In the genomic region with DNA sequence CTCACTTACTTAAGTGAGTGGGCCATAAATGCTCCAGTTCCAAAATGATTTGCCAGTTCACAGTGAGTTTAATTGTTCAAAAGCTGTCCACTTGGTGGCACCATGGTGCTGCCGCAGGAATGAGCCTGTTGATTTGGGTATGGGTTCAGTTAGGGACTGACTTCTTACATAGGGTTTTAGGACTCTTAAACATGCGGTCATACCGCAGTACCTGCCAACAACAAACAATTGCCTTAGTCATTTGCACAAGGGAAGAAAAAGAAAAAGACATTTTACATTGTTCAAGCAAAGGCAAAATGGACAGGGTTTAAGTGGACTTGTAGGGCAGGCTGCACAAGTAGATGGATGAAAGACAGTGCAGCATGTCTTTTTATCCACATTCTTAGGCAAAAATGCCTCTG, we compare ENCODE assay signal across 8 cellular contexts.
DNase-seq lines count a peak whose midpoint lies in the region; ATAC-seq and TF ChIP-seq lines count a peak whose summit lies in the region.

No MANE protein-coding gene starts in this region.

- no peaks in the 10 kb centered on the region for H3K4me1 ChIP-seq in IMR-90 (ENCODE audit: control insufficient read depth, insufficient read depth, low read length)
- no peaks in the 10 kb centered on the region for H3K4me1 ChIP-seq in adrenal gland (replicated peaks in 1 of 2)
- H3K4me1 ChIP-seq in right atrium auricular region = no peaks in the 10 kb centered on the region
- H3K4me1 ChIP-seq in sigmoid colon = no peaks in the 10 kb centered on the region

- H4K91ac ChIP-seq in IMR-90 (ENCODE audit: insufficient read depth, low read depth, low read length) = no peak overlapping the region

- H2BK5ac ChIP-seq in IMR-90 (ENCODE audit: low read depth, low read length, poor library complexity, severe bottlenecking) = no peak overlapping the region

- WGBS in IMR-90 (ENCODE audit: extremely low coverage in 2 of 2, insufficient read length in 1 of 2), 2 experiments = no CpG with 5 or more reads among the region's 3 CpGs
- WGBS in adrenal gland, 4 donors = 5 to 10% (median 6%) methylated on average over 3 of the region's 3 CpGs
- WGBS in sigmoid colon, 2 donors = 1 to 11% methylated on average over 3 of the region's 3 CpGs

- no peak overlapping the region for H2AK9ac ChIP-seq in IMR-90 (replicated peaks; ENCODE audit: low read depth, low read length, poor library complexity)

- H2BK20ac ChIP-seq in IMR-90 (ENCODE audit: low read depth, low read length) = no peak overlapping the region

- DNase-seq in EL (peak; percentile 67), IMR-90 (peak; percentile 63), OCI-M1 (lab: John Stamatoyannopoulos, UW) (peak; percentile 80), adrenal gland (peak; percentile 33 to 66 (median 39)), right atrium auricular region (ENCODE audit: low spot score) (peak; percentile 60), sigmoid colon (peak; percentile 52)

- peaks cover 9% of the 10 kb centered on the region for H3K27me3 ChIP-seq in IMR-90 (ENCODE audit: control insufficient read depth, insufficient read depth, low read length)
- no peaks in the 10 kb centered on the region for H3K27me3 ChIP-seq in adrenal gland
- no peaks in the 10 kb centered on the region for H3K27me3 ChIP-seq in right atrium auricular region
- no peaks in the 10 kb centered on the region for H3K27me3 ChIP-seq in sigmoid colon

- CTCF ChIA-PET in IMR-90 (lab: Yijun Ruan, JAX) = no interaction called here

- H3K27ac ChIP-seq in IMR-90 (ENCODE audit: insufficient read depth, low read length) (no peak overlapping the region), adrenal gland (no peak overlapping the region), right atrium auricular region (no peak overlapping the region), sigmoid colon (no peak overlapping the region)

- dilution Hi-C loops in IMR-90 (cut with HindIII; ENCODE audit: low sequenced_read_pairs, unreplicated experiment) = no loop called here

- H2AK5ac ChIP-seq in IMR-90 (ENCODE audit: low read depth, low read length) = no peak overlapping the region

- ATAC-seq in GM21423 (IDR thresholded peaks at IDR 0.05; ENCODE audit: unreplicated experiment) (peak; percentile 75), IMR-90 (ENCODE audit: low read depth) (peak; percentile 92), HG02798 (IDR thresholded peaks at IDR 0.05; ENCODE audit: poor library complexity, unreplicated experiment) (no peak)

- H3K4me2 ChIP-seq in IMR-90 (ENCODE audit: low read depth, low read length) = no peak overlapping the region

- no peak overlapping the region for H2BK15ac ChIP-seq in IMR-90 (ENCODE audit: low read depth, low read length)

- no peaks in the 10 kb centered on the region for H4K20me1 ChIP-seq in IMR-90 (ENCODE audit: insufficient read depth, low read length)

- POLR2A ChIA-PET in IMR-90 (lab: Charles Lee; ENCODE audit: unreplicated experiment) = no interaction called here

- H3K9me3 ChIP-seq in IMR-90 (ENCODE audit: control insufficient read depth, insufficient read depth, low read length) (no peaks in the 10 kb centered on the region), adrenal gland (replicated peaks in 1 of 3) (no peaks in the 10 kb centered on the region), right atrium auricular region (no peaks in the 10 kb centered on the region), sigmoid colon (no peaks in the 10 kb centered on the region)

- no peaks in the 10 kb centered on the region for H3K9me1 ChIP-seq in IMR-90 (ENCODE audit: insufficient read depth, low read length)

- no peak overlapping the region for H2BK120ac ChIP-seq in IMR-90 (ENCODE audit: low read depth, low read length)

- no peak overlapping the region for H3K23ac ChIP-seq in IMR-90 (ENCODE audit: low read depth, low read length)

- no peak overlapping the region for H3K18ac ChIP-seq in IMR-90 (ENCODE audit: low read depth, low read length)

- no peak overlapping the region for H4K5ac ChIP-seq in IMR-90 (ENCODE audit: low read depth, low read length)

- H3K9ac ChIP-seq in IMR-90 (ENCODE audit: low read depth, low read length) = no peak overlapping the region

- H3K36me3 ChIP-seq in IMR-90 (ENCODE audit: control insufficient read depth, insufficient read depth, low read length) (no peaks in the 10 kb centered on the region), adrenal gland (replicated peaks in 1 of 2) (no peaks in the 10 kb centered on the region), right atrium auricular region (no peaks in the 10 kb centered on the region), sigmoid colon (no peaks in the 10 kb centered on the region)

- TF ChIP-seq POLR2A in IMR-90 (IDR thresholded peaks at IDR 0.05; ENCODE audit: low read depth, low read length) (no peak), adrenal gland (IDR thresholded peaks at IDR 0.05) (no peak), sigmoid colon (IDR thresholded peaks at IDR 0.05) (no peak)

- TF ChIP-seq RAD21 in IMR-90 (IDR thresholded peaks at IDR 0.05; ENCODE audit: low read length) = peak; percentile 88

- no peaks in the 10 kb centered on the region for H3K79me1 ChIP-seq in IMR-90 (ENCODE audit: low read depth in 1 of 2, low read length in 2 of 2)

- no peak overlapping the region for H3K4ac ChIP-seq in IMR-90 (ENCODE audit: low read depth, low read length)

- no peak for TF ChIP-seq EP300 in sigmoid colon (IDR thresholded peaks at IDR 0.05)

- H3K56ac ChIP-seq in IMR-90 (ENCODE audit: extremely low read depth, insufficient read depth, low read length) = no peak overlapping the region

- H3K4me3 ChIP-seq in IMR-90 (ENCODE audit: insufficient read depth, low read depth, low read length) = no peak overlapping the region
- no peak overlapping the region for H3K4me3 ChIP-seq in adrenal gland
- H3K4me3 ChIP-seq in right atrium auricular region = no peak overlapping the region
- no peak overlapping the region for H3K4me3 ChIP-seq in sigmoid colon

- no TSS peak for BruUV-seq in IMR-90 (replicated peaks; lab: Mats Ljungman, UMichigan)

- H4K8ac ChIP-seq in IMR-90 (ENCODE audit: low read depth in 2 of 2, low read length in 2 of 2) = no peak overlapping the region

- intact Hi-C loops in IMR-90 (cut with micrococcal nuclease) (loop anchor here (2.0 to 5.0 kb wide), 3 partner anchors 258 to 876 kb away; no protein-coding TSS in a partner anchor), adrenal gland (cut with DNase I) (no loop called here), sigmoid colon (cut with DNase I) (no loop called here)

- H3K14ac ChIP-seq in IMR-90 (replicated peaks; ENCODE audit: low read depth, low read length) = no peak overlapping the region

- peak; percentile 73 for TF ChIP-seq CTCF in IMR-90 (conservative IDR thresholded peaks at IDR 0.05; ENCODE audit: low read depth, low read length)
- peak; percentile 45 to 71 (median 60) for TF ChIP-seq CTCF in adrenal gland (IDR thresholded peaks at IDR 0.05)
- TF ChIP-seq CTCF in right atrium auricular region (IDR thresholded peaks at IDR 0.05) = peak; percentile 37 to 77
- peak; percentile 25 to 55 (median 43) for TF ChIP-seq CTCF in sigmoid colon (IDR thresholded peaks at IDR 0.05)

- H2AFZ ChIP-seq in IMR-90 (replicated peaks; ENCODE audit: low read length, poor library complexity) = peak overlapping the region; percentile 9

- in situ Hi-C loops in IMR-90 (cut with MboI; ENCODE audit: low sequenced_read_pairs) = no loop called here

TF ChIP-seq in IMR-90, 13 proteins besides CTCF, POLR2A, EP300 and RAD21:
- TF ChIP-seq SMC3 (IDR thresholded peaks at IDR 0.05; ENCODE audit: low read depth, low read length) = peak; percentile 63
- TF ChIP-seq RCOR1 (IDR thresholded peaks at IDR 0.05; ENCODE audit: insufficient replicate concordance, low read length) = no peak
